ENCODE assay signal across 9 cellular contexts in the genomic region with DNA sequence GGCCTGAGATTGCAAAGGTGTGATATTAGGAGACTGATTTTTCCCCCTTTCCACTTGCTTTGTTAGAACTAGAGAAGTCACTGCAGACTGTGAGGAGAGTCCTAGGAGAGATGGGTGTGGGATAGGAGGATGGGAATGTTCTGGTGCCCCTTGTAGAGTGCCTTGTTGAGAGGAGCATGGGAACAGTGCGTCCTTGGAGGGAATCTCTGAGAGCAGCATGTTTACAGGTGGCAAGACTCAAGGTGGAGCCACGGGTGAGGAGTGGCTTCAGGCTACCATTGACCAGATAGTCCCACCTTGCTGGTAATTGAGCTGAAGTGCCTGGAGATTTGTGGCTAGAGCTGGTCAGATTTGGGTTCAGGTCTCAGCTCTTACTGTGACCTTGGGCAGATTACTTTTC. TPM values are rescaled to one million over a fixed set of nuclear protein-coding genes. Genes with fewer than 3 reads are reported as not detected.
A peak's percentile ranks its signal among the peaks of the same experiment; 100 is the strongest.
DNase-seq lines count a peak whose midpoint lies in the region; ATAC-seq, FAIRE-seq and TF ChIP-seq lines count a peak whose summit lies in the region.
"Had no signal": no experiment of that assay in that cellular context is flagged by ENCODE, and none has a peak within 500 bp of the region (broad histone marks: within the 10 kb centered on the region; RNA-seq: fewer than 3 reads in every experiment).

No MANE protein-coding gene starts in this region.

- H3K27me3 Mint-ChIP-seq in activated T-helper 17 cell treated with anti-CD3 and anti-CD28 coated beads, Interleukin-2, amount 50 U/mL, for 72 hours, result no peaks in the 10 kb centered on the region
- H3K27me3 Mint-ChIP-seq in memory B cell, result no peaks in the 10 kb centered on the region
- no peaks in the 10 kb centered on the region for H3K27me3 Mint-ChIP-seq in endodermal cell (ENCODE audit: insufficient read depth)

- no peaks in the 10 kb centered on the region for H3K9me3 ChIP-seq in cardiac muscle cell (ENCODE audit: low read depth)
- H3K9me3 ChIP-seq in upper lobe of right lung, result no peaks in the 10 kb centered on the region
- no peaks in the 10 kb centered on the region for H3K9me3 ChIP-seq in endodermal cell (ENCODE audit: control insufficient read depth, low read length)
- H3K9me3 ChIP-seq: BE2C had no signal

- H3K9me3 Mint-ChIP-seq in activated T-helper 17 cell treated with anti-CD3 and anti-CD28 coated beads, Interleukin-2, amount 50 U/mL, for 72 hours, result no peaks in the 10 kb centered on the region
- no peaks in the 10 kb centered on the region for H3K9me3 Mint-ChIP-seq in memory B cell
- no peaks in the 10 kb centered on the region for H3K9me3 Mint-ChIP-seq in endodermal cell

- TF ChIP-seq CTCF in cardiac muscle cell (IDR thresholded peaks at IDR 0.05; ENCODE audit: low read depth, low read length) (no peak), upper lobe of right lung (IDR thresholded peaks at IDR 0.05) (no peak), D721Med (IDR thresholded peaks at IDR 0.05; ENCODE audit: insufficient read depth, missing control alignments) (no peak), endodermal cell (conservative IDR thresholded peaks at IDR 0.05) (no peak)

- ATAC-seq in Right ventricle myocardium inferior (no peak), memory B cell (ENCODE audit: low read depth) (no peak), upper lobe of right lung (peak; percentile 72)
- ATAC-seq in activated T-helper 17 cell treated with anti-CD3 and anti-CD28 coated beads, Interleukin-2, amount 50 U/mL, for 72 hours (replicated peaks), result no peak

- H3K27ac Mint-ChIP-seq in activated T-helper 17 cell treated with anti-CD3 and anti-CD28 coated beads, Interleukin-2, amount 50 U/mL, for 72 hours, result peak overlapping the region; percentile 75
- H3K27ac Mint-ChIP-seq in memory B cell (peak overlapping the region; percentile 49), endodermal cell (no peak overlapping the region)

- H3K4me3 Mint-ChIP-seq in activated T-helper 17 cell treated with anti-CD3 and anti-CD28 coated beads, Interleukin-2, amount 50 U/mL, for 72 hours, result peak overlapping the region; percentile 81
- H3K4me3 Mint-ChIP-seq in memory B cell (peak overlapping the region; percentile 25), endodermal cell (no peak overlapping the region)

- 96 to 100% methylated on average over 2 of the region's 2 CpGs for WGBS in endodermal cell (ENCODE audit: insufficient coverage in 1 of 2, insufficient read length in 1 of 2), 2 experiments

- no peak overlapping the region for H3K4me3 ChIP-seq in cardiac muscle cell
- no peak overlapping the region for H3K4me3 ChIP-seq in upper lobe of right lung
- no peak overlapping the region for H3K4me3 ChIP-seq in endodermal cell (ENCODE audit: low read length)

- no peak overlapping the region for H3K9ac ChIP-seq in endodermal cell (ENCODE audit: extremely low read depth, low read length, poor library complexity, severe bottlenecking)

- peaks cover 70% of the 10 kb centered on the region for H3K4me1 Mint-ChIP-seq in activated T-helper 17 cell treated with anti-CD3 and anti-CD28 coated beads, Interleukin-2, amount 50 U/mL, for 72 hours
- peaks cover 56% of the 10 kb centered on the region for H3K4me1 Mint-ChIP-seq in memory B cell
- peaks cover 67% of the 10 kb centered on the region for H3K4me1 Mint-ChIP-seq in endodermal cell

- no peak for FAIRE-seq in D721Med (lab: Jason Lieb, UNC)

- DNase-seq in cardiac muscle cell (ENCODE audit: low read depth in 1 of 2, low spot score in 1 of 2) (no peak), Right ventricle myocardium inferior (ENCODE audit: missing footprints) (no peak), memory B cell (ENCODE audit: low spot score in 2 of 2) (no peak), upper lobe of right lung (peak; percentile 54), D721Med (ENCODE audit: insufficient read length, low spot score) (no peak), endodermal cell (no peak), glomerular visceral epithelial cell (ENCODE audit: extremely low spot score) (no peak)
- DNase-seq: BE2C had no signal

- no peaks in the 10 kb centered on the region for H3K36me3 ChIP-seq in cardiac muscle cell
- no peaks in the 10 kb centered on the region for H3K36me3 ChIP-seq in upper lobe of right lung
- peaks cover 40% of the 10 kb centered on the region for H3K36me3 ChIP-seq in endodermal cell (ENCODE audit: control insufficient read depth, insufficient read depth, low read length)
- H3K36me3 ChIP-seq: BE2C had no signal

- peaks cover 39% of the 10 kb centered on the region for H3K4me1 ChIP-seq in cardiac muscle cell (ENCODE audit: low read depth)
- peaks cover 94% of the 10 kb centered on the region for H3K4me1 ChIP-seq in upper lobe of right lung
- H3K4me1 ChIP-seq in endodermal cell (ENCODE audit: control insufficient read depth, insufficient read depth, low read length), result peaks cover 13% of the 10 kb centered on the region
- H3K4me1 ChIP-seq: BE2C had no signal

- intact Hi-C loops in Right ventricle myocardium inferior (cut with DNase I) (no loop called here), upper lobe of right lung (cut with DNase I) (no loop called here)

- peaks cover 94% of the 10 kb centered on the region for H3K36me3 Mint-ChIP-seq in activated T-helper 17 cell treated with anti-CD3 and anti-CD28 coated beads, Interleukin-2, amount 50 U/mL, for 72 hours (ENCODE audit: low read depth)
- H3K36me3 Mint-ChIP-seq in memory B cell (no peaks in the 10 kb centered on the region), endodermal cell (ENCODE audit: low read depth) (peaks cover 25% of the 10 kb centered on the region)

- H3K27ac ChIP-seq in cardiac muscle cell, result peak overlapping the region; percentile 41
- H3K27ac ChIP-seq in upper lobe of right lung, result peak overlapping the region; percentile 70
- H3K27ac ChIP-seq in endodermal cell (ENCODE audit: low read depth, low read length), result no peak overlapping the region

- H3K27me3 ChIP-seq in cardiac muscle cell, result no peaks in the 10 kb centered on the region
- no peaks in the 10 kb centered on the region for H3K27me3 ChIP-seq in upper lobe of right lung
- H3K27me3 ChIP-seq in endodermal cell (ENCODE audit: control insufficient read depth, insufficient read depth, low read length, poor library complexity, severe bottlenecking), result no peaks in the 10 kb centered on the region
- H3K27me3 ChIP-seq: BE2C had no signal

RNA-seq across cellular contexts. Expression of a gene that starts 6.0 kb away (rescaled TPM):
- total RNA-seq in cardiac muscle cell, result 67.4 and 87.6 TPM in 2 replicates
- polyA plus RNA-seq in cardiac muscle cell, result 43.7 and 48.8 TPM in 2 replicates
- total RNA-seq in Right ventricle myocardium inferior, result 43.4 TPM
- 100 to 1,000 TPM; 184 to 628 TPM for total RNA-seq in activated T-helper 17 cell treated with anti-CD3 and anti-CD28 coated beads, Interleukin-2, amount 50 U/mL, for 72 hours
- 120 TPM for total RNA-seq in upper lobe of right lung
- 100 to 1,000 TPM; 227 to 257 TPM for total RNA-seq in endodermal cell
- 283 TPM for polyA plus RNA-seq in endodermal cell (2013, experiment 1 of 2)
- 237 TPM for polyA plus RNA-seq in endodermal cell (2013, experiment 2 of 2)
